In the genomic region with DNA sequence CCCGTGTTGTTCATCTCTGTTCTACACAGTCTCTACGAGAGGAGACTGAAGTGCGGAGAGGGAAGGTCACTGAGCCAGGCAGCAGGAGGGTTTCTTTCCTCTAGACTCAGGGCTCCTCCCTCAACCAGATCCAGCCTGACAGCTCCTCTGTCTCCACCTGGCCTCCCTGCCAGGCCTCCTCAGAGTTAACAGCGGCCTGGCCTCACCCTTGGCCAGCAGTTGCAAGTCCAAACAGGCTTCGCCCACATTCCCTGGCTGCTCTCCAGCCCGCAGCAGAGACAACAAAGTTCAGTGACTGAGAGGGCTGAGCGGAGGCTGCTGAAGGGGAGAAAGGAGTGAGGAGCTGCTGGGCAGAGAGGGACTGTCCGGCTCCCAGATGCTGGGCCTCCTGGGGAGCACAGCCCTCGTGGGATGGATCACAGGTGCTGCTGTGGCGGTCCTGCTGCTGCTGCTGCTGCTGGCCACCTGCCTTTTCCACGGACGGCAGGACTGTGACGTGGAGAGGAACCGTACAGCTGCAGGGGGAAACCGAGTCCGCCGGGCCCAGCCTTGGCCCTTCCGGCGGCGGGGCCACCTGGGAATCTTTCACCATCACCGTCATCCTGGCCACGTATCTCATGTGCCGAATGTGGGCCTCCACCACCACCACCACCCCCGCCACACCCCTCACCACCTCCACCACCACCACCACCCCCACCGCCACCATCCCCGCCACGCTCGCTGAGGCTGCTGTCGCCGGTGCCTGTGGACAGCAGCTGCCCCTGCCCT, we compare ENCODE assay signal across 2 cellular contexts.
TF ChIP-seq lines count a peak whose summit lies in the region.

Gene HRCT1 (plus strand): TSS at position 291 of the 768 bp plus-strand sequence. CDS start 86 bp downstream, at position 377.

TF ChIP-seq in A549, 52 proteins besides CTCF, POLR2A, EP300 and RAD21:
- TF ChIP-seq RCOR1 (IDR thresholded peaks at IDR 0.05; ENCODE audit: low read depth, low read length) (no peak), JUN (IDR thresholded peaks at IDR 0.05) (peak in 1 of 2 experiments; percentile 51; a peak in 1 of 5 replicates), E2F6 (IDR thresholded peaks at IDR 0.05; ENCODE audit: borderline replicate concordance, low read depth) (peak; percentile 43; the same call in 1 of the 2 replicates), SMC3 (IDR thresholded peaks at IDR 0.05) (peak; percentile 13; the same call in 1 of the 3 replicates), GATA3 (IDR thresholded peaks at IDR 0.05; ENCODE audit: borderline replicate concordance) (no peak), HDAC2 (IDR thresholded peaks at IDR 0.05) (no peak), PHF8 (IDR thresholded peaks at IDR 0.05; ENCODE audit: borderline replicate concordance, low read depth) (no peak), MAFK (IDR thresholded peaks at IDR 0.05; ENCODE audit: partially characterized antibody) (no peak), ZC3H11A (IDR thresholded peaks at IDR 0.05) (no peak), CEBPB (IDR thresholded peaks at IDR 0.05) (no peak)
- TF ChIP-seq, protein P1, sequence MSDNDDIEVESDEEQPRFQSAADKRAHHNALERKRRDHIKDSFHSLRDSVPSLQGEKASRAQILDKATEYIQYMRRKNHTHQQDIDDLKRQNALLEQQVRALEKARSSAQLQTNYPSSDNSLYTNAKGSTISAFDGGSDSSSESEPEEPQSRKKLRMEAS (IDR thresholded peaks at IDR 0.05) = peak; percentile 80
TF ChIP-seq in A549: peak in this region for 4.

TF ChIP-seq in IMR-90, 13 proteins besides CTCF, POLR2A, EP300 and RAD21:
- TF ChIP-seq, protein P2, sequence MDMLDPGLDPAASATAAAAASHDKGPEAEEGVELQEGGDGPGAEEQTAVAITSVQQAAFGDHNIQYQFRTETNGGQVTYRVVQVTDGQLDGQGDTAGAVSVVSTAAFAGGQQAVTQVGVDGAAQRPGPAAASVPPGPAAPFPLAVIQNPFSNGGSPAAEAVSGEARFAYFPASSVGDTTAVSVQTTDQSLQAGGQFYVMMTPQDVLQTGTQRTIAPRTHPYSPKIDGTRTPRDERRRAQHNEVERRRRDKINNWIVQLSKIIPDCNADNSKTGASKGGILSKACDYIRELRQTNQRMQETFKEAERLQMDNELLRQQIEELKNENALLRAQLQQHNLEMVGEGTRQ (IDR thresholded peaks at IDR 0.05; ENCODE audit: low read depth, low read length) = no peak
- no peak for TF ChIP-seq CHD1 (IDR thresholded peaks at IDR 0.05; ENCODE audit: low read depth, low read length)
- TF ChIP-seq MXI1 (IDR thresholded peaks at IDR 0.05; ENCODE audit: borderline replicate concordance, low read depth, low read length) = peak; percentile 25; the same call in 1 of the 2 replicates
- TF ChIP-seq CEBPB (IDR thresholded peaks at IDR 0.05; ENCODE audit: low read depth, low read length) = peak; percentile 24; the same call in 1 of the 2 replicates
- TF ChIP-seq BHLHE40 (IDR thresholded peaks at IDR 0.05; ENCODE audit: low read depth, low read length) = peak; percentile 6; the same call in 1 of the 2 replicates
- TF ChIP-seq MAFK (IDR thresholded peaks at IDR 0.05; ENCODE audit: low read depth, low read length) = no peak
